ENCODE assay signal across 9 cellular contexts in the genomic region with DNA sequence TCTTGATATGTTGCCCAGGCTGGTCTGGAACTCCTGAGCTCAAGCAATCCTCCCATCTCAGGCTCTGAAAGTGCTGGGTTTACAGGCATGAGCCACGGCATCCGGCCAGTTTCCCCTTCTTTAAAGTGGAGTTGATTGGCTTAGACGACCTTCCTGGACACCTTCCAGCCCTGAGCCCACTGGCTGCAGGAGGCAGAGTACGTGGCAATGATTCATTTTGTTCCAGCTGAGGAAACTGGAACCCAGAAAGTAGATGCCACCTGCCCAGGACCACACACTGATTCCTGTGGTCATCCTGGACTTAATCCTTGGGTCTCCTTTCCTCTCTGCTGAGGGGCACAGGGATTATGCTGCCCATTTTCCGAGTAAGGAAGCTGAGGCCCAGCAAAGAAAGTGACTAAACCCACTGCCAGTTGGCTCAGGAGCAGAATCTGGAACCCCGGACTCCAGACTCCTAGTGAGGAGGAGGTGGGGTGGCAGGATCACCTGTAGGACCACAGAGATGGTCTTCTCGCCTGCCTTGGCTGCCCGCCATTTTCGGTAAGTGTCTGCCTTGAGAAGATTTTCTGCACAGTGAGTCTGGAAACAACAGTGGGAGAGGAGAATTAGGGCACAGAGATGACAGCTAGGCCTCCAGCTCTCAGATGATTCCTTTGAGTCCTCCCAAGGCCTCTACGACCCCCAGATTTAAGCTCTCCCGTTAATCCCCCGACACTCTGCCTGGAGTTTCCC. TPM values are rescaled to one million over a fixed set of nuclear protein-coding genes. Genes with fewer than 3 reads are reported as not detected.
DNase-seq lines count a peak whose midpoint lies in the region; ATAC-seq and TF ChIP-seq lines count a peak whose summit lies in the region.
"Had no signal": no experiment of that assay in that cellular context is flagged by ENCODE, and none has a peak within 500 bp of the region (broad histone marks: within the 10 kb centered on the region; RNA-seq: fewer than 3 reads in every experiment).

No MANE protein-coding gene starts in this region.

- H4K20me1 ChIP-seq in mammary epithelial cell (ENCODE audit: insufficient read depth, low read length) = no peaks in the 10 kb centered on the region

- H3K4me1 Mint-ChIP-seq in CD8-positive, alpha-beta T cell (ENCODE audit: low read depth) = peaks cover 52% of the 10 kb centered on the region

- peak overlapping the region; percentile 95 for H3K4me3 Mint-ChIP-seq in CD8-positive, alpha-beta T cell

- 22% methylated on average over 11 of the region's 12 CpGs for WGBS in mammary epithelial cell (ENCODE audit: low coverage, missing lambda C conversion rate)

- peak overlapping the region; percentile 92 for H3K9ac ChIP-seq in mammary epithelial cell (ENCODE audit: insufficient read depth, low read length)

- H3K4me2 ChIP-seq in mammary epithelial cell (ENCODE audit: insufficient read depth, low read depth, low read length) = peak overlapping the region; percentile 85

- no peaks in the 10 kb centered on the region for H3K9me3 Mint-ChIP-seq in CD8-positive, alpha-beta T cell

- intact Hi-C loops in CD8-positive, alpha-beta T cell (cut with DNase I, micrococcal nuclease) = loop anchor here (1.0 kb wide), 6 partner anchors 11 to 45 kb away; a partner anchor contains a TSS
- intact Hi-C loops in mammary epithelial cell (cut with micrococcal nuclease) (loop anchor here (1.0 kb wide), 1 partner anchor 22 kb away; a partner anchor contains a TSS), mucosa of descending colon (cut with DNase I, micrococcal nuclease) (no loop called here)

- peaks cover 5% of the 10 kb centered on the region for H3K36me3 ChIP-seq in CD8-positive, alpha-beta T cell (ENCODE audit: insufficient read depth, low read length)
- H3K36me3 ChIP-seq in mammary epithelial cell (ENCODE audit: insufficient read depth, low read length) = no peaks in the 10 kb centered on the region
- H3K36me3 ChIP-seq in mucosa of descending colon (ENCODE audit: low read depth) = no peaks in the 10 kb centered on the region

- H3K27me3 ChIP-seq in CD8-positive, alpha-beta T cell (ENCODE audit: insufficient read depth, low read length) = no peaks in the 10 kb centered on the region
- no peaks in the 10 kb centered on the region for H3K27me3 ChIP-seq in mammary epithelial cell (ENCODE audit: insufficient read depth, low read length)

- no peak for DNase-seq in CD8-positive, alpha-beta T cell
- DNase-seq in M059J (ENCODE audit: low read depth) = peak; percentile 91
- peak; percentile 32 for DNase-seq in mammary epithelial cell
- no peak for DNase-seq in mucosa of descending colon
- DNase-seq in NCI-H2171 treated with DMSO at 0.1 percent for 48 hours (lab: John Stamatoyannopoulos, UW) = no peak
- no peak for DNase-seq in NK-92 (lab: John Stamatoyannopoulos, UW; ENCODE audit: unreplicated experiment)

- peak overlapping the region; percentile 98 for H3K4me3 ChIP-seq in CD8-positive, alpha-beta T cell (ENCODE audit: low read depth, low read length)
- H3K4me3 ChIP-seq in mammary epithelial cell (replicated peaks in 1 of 3; ENCODE audit: insufficient read depth in 1 of 3, low read depth in 2 of 3, low read length in 3 of 3) (peak overlapping the region; percentile 81 to 93 (median 89)), mucosa of descending colon (peak overlapping the region; percentile 49)

- H3K4me1 ChIP-seq in CD8-positive, alpha-beta T cell (ENCODE audit: insufficient read depth, low read length) = peaks cover 22% of the 10 kb centered on the region
- H3K4me1 ChIP-seq in mammary epithelial cell (ENCODE audit: insufficient read depth, low read length) = peaks cover 19% of the 10 kb centered on the region
- peaks cover 13% of the 10 kb centered on the region for H3K4me1 ChIP-seq in mucosa of descending colon (ENCODE audit: low read depth)

- CTCF ChIA-PET in CD8-positive, alpha-beta T cell (lab: Charles Lee) = interaction anchor here (0.7 to 6.8 kb wide), 11 partner anchors 10 to 128 kb away, joined by 3 to 58 read pairs (median 4); a partner anchor contains a TSS
- CTCF ChIA-PET in mammary epithelial cell (lab: Charles Lee; ENCODE audit: low non-redundant PET) = no interaction called here

- in situ Hi-C loops in mammary epithelial cell (cut with MboI; ENCODE audit: low sequenced_read_pairs in 2 of 2) = no loop called here

- TSS peak; percentile 38 for BruUV-seq in mammary epithelial cell (replicated peaks; lab: Mats Ljungman, UMichigan)

- peak overlapping the region; percentile 97 for H3K27ac ChIP-seq in CD8-positive, alpha-beta T cell (ENCODE audit: low read depth, low read length)
- H3K27ac ChIP-seq in mammary epithelial cell (ENCODE audit: insufficient read depth, low read depth, low read length) = peak overlapping the region; percentile 97

- H2AFZ ChIP-seq in mammary epithelial cell (ENCODE audit: low read depth, low read length) = peak overlapping the region; percentile 99

- peaks cover 25% of the 10 kb centered on the region for H3K36me3 Mint-ChIP-seq in CD8-positive, alpha-beta T cell

- H3K27ac Mint-ChIP-seq in CD8-positive, alpha-beta T cell = peak overlapping the region; percentile 96

- H3K9me3 ChIP-seq in CD8-positive, alpha-beta T cell (ENCODE audit: low read length) = no peaks in the 10 kb centered on the region
- no peaks in the 10 kb centered on the region for H3K9me3 ChIP-seq in mammary epithelial cell (replicated peaks; ENCODE audit: insufficient read depth, low read length)
- H3K9me3 ChIP-seq in mucosa of descending colon = no peaks in the 10 kb centered on the region

- dilution Hi-C loops in mammary epithelial cell (cut with HindIII; ENCODE audit: low sequenced_read_pairs) = no loop called here

- H3K27me3 Mint-ChIP-seq in CD8-positive, alpha-beta T cell (ENCODE audit: low read depth) = no peaks in the 10 kb centered on the region

- H3K79me2 ChIP-seq in mammary epithelial cell (ENCODE audit: insufficient read depth, low read length) = peaks cover 29% of the 10 kb centered on the region

- TF ChIP-seq CTCF in CD8-positive, alpha-beta T cell (IDR thresholded peaks at IDR 0.05) = no peak
- no peak for TF ChIP-seq CTCF in mammary epithelial cell (conservative IDR thresholded peaks at IDR 0.05 in 1 of 2, IDR thresholded peaks at IDR 0.05 in 1 of 2; ENCODE audit: extremely low read depth in 1 of 2, insufficient read depth in 1 of 2, low read depth in 1 of 2, low read length in 2 of 2)
- no peak for TF ChIP-seq CTCF in mucosa of descending colon (IDR thresholded peaks at IDR 0.05)

- POLR2A ChIA-PET in CD8-positive, alpha-beta T cell (lab: Charles Lee) = interaction anchor here (1.3 to 3.0 kb wide), 3 partner anchors 11 to 42 kb away, joined by 4 to 19 read pairs (median 6); a partner anchor contains a TSS

- no peak for ATAC-seq in CD8-positive, alpha-beta T cell
- no peak for ATAC-seq in mucosa of descending colon
- ATAC-seq in GM21390 (IDR thresholded peaks at IDR 0.05; ENCODE audit: unreplicated experiment) = no peak
- no peak for ATAC-seq in GM21619 (IDR thresholded peaks at IDR 0.05; ENCODE audit: unreplicated experiment)

RNA-seq across cellular contexts. Expression of a gene that starts 0.7 kb away (rescaled TPM):
- total RNA-seq in CD8-positive, alpha-beta T cell = 10 to 100 TPM; 19.8 to 20.7 TPM
- 54.1 and 57.1 TPM in 2 replicates for total RNA-seq in M059J (2014; rRNA removed; shearing (Covaris generic))
- total RNA-seq in mammary epithelial cell = 10 to 100 TPM; 11.0 to 25.3 TPM
- polyA plus RNA-seq in mammary epithelial cell = 18.8 TPM
- 30.6 TPM for polyA minus RNA-seq in mammary epithelial cell
- 10 to 100 TPM; 16.4 to 33.4 (median 21.1) TPM for total RNA-seq in mucosa of descending colon

RNA-seq across cellular contexts. Expression of a gene that starts 1.0 kb away (rescaled TPM):
- 1 to 10 TPM; 1.1 TPM for total RNA-seq in CD8-positive, alpha-beta T cell
- 0.91 and 2.5 TPM in 2 replicates for total RNA-seq in M059J (2014; rRNA removed; shearing (Covaris generic))
- total RNA-seq in mammary epithelial cell = under 1 TPM; 0.21 to 0.83 TPM
- 3.5 TPM for polyA plus RNA-seq in mammary epithelial cell
- not detected for polyA minus RNA-seq in mammary epithelial cell
- 1 to 10 TPM in 2 of 3 donors, under 1 TPM in 1; 0.61 to 7.4 (median 2.0) TPM for total RNA-seq in mucosa of descending colon
- total RNA-seq: NCI-H460 had no signal

RNA-seq across cellular contexts. Expression of a gene that starts 21.3 kb away (rescaled TPM):
- 10 to 100 TPM; 25.5 to 26.5 TPM for total RNA-seq in CD8-positive, alpha-beta T cell
- 16.2 and 26.6 TPM in 2 replicates for total RNA-seq in M059J (2014; rRNA removed; shearing (Covaris generic))
- total RNA-seq in mammary epithelial cell (10 to 100 TPM; 23.5 to 31.2 TPM), mucosa of descending colon (10 to 100 TPM; 18.9 to 29.4 (median 21.9) TPM)
- 10.2 TPM for polyA plus RNA-seq in mammary epithelial cell
- 35.9 TPM for polyA minus RNA-seq in mammary epithelial cell

RNA-seq across cellular contexts. Expression of a gene that starts 21.8 kb away (rescaled TPM):
- 1 to 10 TPM; 4.9 to 5.2 TPM for total RNA-seq in CD8-positive, alpha-beta T cell
- 15.5 and 16.3 TPM in 2 replicates for total RNA-seq in M059J (2014; rRNA removed; shearing (Covaris generic))
- total RNA-seq in mammary epithelial cell (10 to 100 TPM; 10.3 to 15.5 TPM), mucosa of descending colon (10 to 100 TPM; 15.4 to 18.9 (median 16.3) TPM)
- 15.9 TPM for polyA plus RNA-seq in mammary epithelial cell
- polyA minus RNA-seq in mammary epithelial cell = 4.8 TPM

RNA-seq across cellular contexts. Expression of a gene that starts 37.3 kb away (rescaled TPM):
- total RNA-seq in CD8-positive, alpha-beta T cell = under 1 TPM; 0.16 to 0.31 TPM
- total RNA-seq in M059J (2014; rRNA removed; shearing (Covaris generic)) = 0.05 and 0.30 TPM in 2 replicates
- total RNA-seq in mammary epithelial cell (under 1 TPM in 1 of 2 donors, not detected in 1; 0.24 TPM), mucosa of descending colon (under 1 TPM; 0.14 to 0.63 (median 0.41) TPM)
- 0.03 TPM for polyA plus RNA-seq in mammary epithelial cell
- not detected for polyA minus RNA-seq in mammary epithelial cell

Comparison
In these comparisons a context has a peak if more than half of its experiments do, and no peak if none do; other contexts are left out.
1. DNase-seq: peak in M059J (single experiment) and mammary epithelial cell (single experiment); none in CD8-positive, alpha-beta T cell (0 of 7), mucosa of descending colon (0 of 3), NCI-H2171 treated with DMSO at 0.1 percent for 48 hours (single experiment) and NK-92 (single experiment).
2. intact Hi-C loops: an anchor here in CD8-positive, alpha-beta T cell (1.0 kb wide) and mammary epithelial cell (1.0 kb wide); none called in mucosa of descending colon.
3. Peak in every context shown above with its lines, with median percentiles within 50 percentile points of each other: H3K4me3 ChIP-seq.